1 cellular context compared by ENCODE assay signal in genomic region chr11:118436639-118437045, GRCh38.
TF ChIP-seq lines count a peak whose summit lies in the region.

No MANE protein-coding gene starts in this region.

TF ChIP-seq in IMR-90, 13 proteins besides CTCF, POLR2A, EP300 and RAD21:
- TF ChIP-seq RFX5 (IDR thresholded peaks at IDR 0.05; ENCODE audit: low read depth, low read length) (no peak), ELK1 (IDR thresholded peaks at IDR 0.05; ENCODE audit: borderline replicate concordance, low read depth, low read length) (no peak), FOS (IDR thresholded peaks at IDR 0.05; ENCODE audit: low read depth, low read length) (no peak), BHLHE40 (IDR thresholded peaks at IDR 0.05; ENCODE audit: low read depth, low read length) (no peak), CHD1 (IDR thresholded peaks at IDR 0.05; ENCODE audit: low read depth, low read length) (no peak), RCOR1 (IDR thresholded peaks at IDR 0.05; ENCODE audit: insufficient replicate concordance, low read length) (no peak), SMC3 (IDR thresholded peaks at IDR 0.05; ENCODE audit: low read depth, low read length) (no peak), CEBPB (IDR thresholded peaks at IDR 0.05; ENCODE audit: low read depth, low read length) (no peak), MXI1 (IDR thresholded peaks at IDR 0.05; ENCODE audit: borderline replicate concordance, low read depth, low read length) (no peak), NFE2L2 (IDR thresholded peaks at IDR 0.05; ENCODE audit: low read depth, low read length) (no peak), USF2 (IDR thresholded peaks at IDR 0.05; ENCODE audit: low read depth, low read length) (no peak), MAFK (IDR thresholded peaks at IDR 0.05; ENCODE audit: low read depth, low read length) (no peak), MAZ (IDR thresholded peaks at IDR 0.05; ENCODE audit: borderline replicate concordance, low read depth, low read length) (no peak)
